3 cellular contexts compared by ENCODE assay signal in the genomic region with DNA sequence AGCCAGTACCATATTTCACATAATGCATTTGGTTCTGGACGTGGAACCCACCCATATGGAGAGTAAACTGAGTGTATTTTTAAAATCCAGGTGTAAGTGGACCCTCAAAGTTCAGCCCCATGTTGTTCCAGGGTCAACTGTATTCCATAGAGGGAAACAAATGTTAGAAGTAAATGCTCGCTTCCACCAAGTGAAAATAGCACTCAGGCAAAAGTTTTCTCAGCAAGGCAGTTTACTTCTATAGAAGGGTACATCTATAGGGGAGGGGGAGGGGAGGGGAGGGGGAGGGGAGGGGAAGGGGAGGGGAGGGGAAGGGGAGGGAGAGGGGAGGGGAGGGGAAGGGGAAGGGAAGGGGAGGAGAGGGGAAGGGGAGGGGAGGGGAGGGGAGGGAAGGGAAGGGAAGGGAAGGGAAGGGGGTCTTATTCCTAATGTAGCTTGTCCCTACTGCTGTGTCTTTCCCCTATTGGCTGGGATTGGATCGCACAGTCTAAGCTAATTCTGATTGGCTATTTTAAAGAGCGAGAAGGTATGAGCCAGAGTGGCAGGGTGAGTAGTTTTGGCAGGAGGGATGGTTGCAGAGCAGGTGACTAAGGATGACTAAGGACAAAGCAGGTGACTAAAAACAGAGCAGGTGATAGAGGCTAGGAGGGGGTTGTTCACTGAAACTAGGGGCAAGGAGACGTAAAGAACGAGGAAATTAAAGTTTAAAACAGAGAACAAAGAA.
TF ChIP-seq lines count a peak whose summit lies in the region.

No MANE protein-coding gene starts in this region.

TF ChIP-seq in HCT116, 20 proteins besides CTCF, POLR2A, EP300 and RAD21:
- TF ChIP-seq, protein P1, sequence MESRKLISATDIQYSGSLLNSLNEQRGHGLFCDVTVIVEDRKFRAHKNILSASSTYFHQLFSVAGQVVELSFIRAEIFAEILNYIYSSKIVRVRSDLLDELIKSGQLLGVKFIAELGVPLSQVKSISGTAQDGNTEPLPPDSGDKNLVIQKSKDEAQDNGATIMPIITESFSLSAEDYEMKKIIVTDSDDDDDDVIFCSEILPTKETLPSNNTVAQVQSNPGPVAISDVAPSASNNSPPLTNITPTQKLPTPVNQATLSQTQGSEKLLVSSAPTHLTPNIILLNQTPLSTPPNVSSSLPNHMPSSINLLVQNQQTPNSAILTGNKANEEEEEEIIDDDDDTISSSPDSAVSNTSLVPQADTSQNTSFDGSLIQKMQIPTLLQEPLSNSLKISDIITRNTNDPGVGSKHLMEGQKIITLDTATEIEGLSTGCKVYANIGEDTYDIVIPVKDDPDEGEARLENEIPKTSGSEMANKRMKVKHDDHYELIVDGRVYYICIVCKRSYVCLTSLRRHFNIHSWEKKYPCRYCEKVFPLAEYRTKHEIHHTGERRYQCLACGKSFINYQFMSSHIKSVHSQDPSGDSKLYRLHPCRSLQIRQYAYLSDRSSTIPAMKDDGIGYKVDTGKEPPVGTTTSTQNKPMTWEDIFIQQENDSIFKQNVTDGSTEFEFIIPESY (IDR thresholded peaks at IDR 0.05; ENCODE audit: extremely low read depth, insufficient replicate concordance, low read length) = no peak
- peak; percentile 13; the same call in 1 of the 2 replicates for TF ChIP-seq SP1 (IDR thresholded peaks at IDR 0.05; ENCODE audit: low read depth)
- TF ChIP-seq POLR2AphosphoS5 (IDR thresholded peaks at IDR 0.05; ENCODE audit: low read depth, low read length) = 0 out of 2 replicates have a peak, but pooled peaks have one; percentile 16
- TF ChIP-seq EGR1 (IDR thresholded peaks at IDR 0.05; ENCODE audit: low read depth) = no peak
- no peak for TF ChIP-seq YY1 (IDR thresholded peaks at IDR 0.05; ENCODE audit: extremely low read depth, insufficient replicate concordance, low read depth, low read length)
- TF ChIP-seq JUND (IDR thresholded peaks at IDR 0.05) = peak; percentile 61
- no peak for TF ChIP-seq TCF7L2 (IDR thresholded peaks at IDR 0.05; ENCODE audit: borderline replicate concordance, extremely low read depth, insufficient read depth, insufficient read length)
- peak; percentile 66; the same call in 1 of the 2 replicates for TF ChIP-seq CBX3 (IDR thresholded peaks at IDR 0.05; ENCODE audit: low read depth)
- no peak for TF ChIP-seq EZH2 (IDR thresholded peaks at IDR 0.05)
- TF ChIP-seq, protein P2, sequence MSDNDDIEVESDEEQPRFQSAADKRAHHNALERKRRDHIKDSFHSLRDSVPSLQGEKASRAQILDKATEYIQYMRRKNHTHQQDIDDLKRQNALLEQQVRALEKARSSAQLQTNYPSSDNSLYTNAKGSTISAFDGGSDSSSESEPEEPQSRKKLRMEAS (IDR thresholded peaks at IDR 0.05) = peak; percentile 51; the same call in 1 of the 2 replicates
- TF ChIP-seq FOSL1 (IDR thresholded peaks at IDR 0.05; ENCODE audit: low read depth) = peak; percentile 75

TF ChIP-seq in K562, 482 proteins besides CTCF, POLR2A, EP300 and RAD21:
- peak; percentile 12 for TF ChIP-seq NFYB (IDR thresholded peaks at IDR 0.05; ENCODE audit: extremely low read depth, insufficient read length)
- peak; percentile 96 for TF ChIP-seq HNRNPK (IDR thresholded peaks at IDR 0.05; ENCODE audit: low read depth, low read length, poor library complexity, severe bottlenecking)
- peak; percentile 36; the same call in 1 of the 2 replicates for TF ChIP-seq C11orf30 (IDR thresholded peaks at IDR 0.05; ENCODE audit: low read depth)
- TF ChIP-seq KDM2B (CRISPR knock-in tag; IDR thresholded peaks at IDR 0.05) = no peak
- TF ChIP-seq PCBP2 (IDR thresholded peaks at IDR 0.05; ENCODE audit: low read depth, low read length, poor library complexity, severe bottlenecking) = peak; percentile 95
- TF ChIP-seq PCBP1 (IDR thresholded peaks at IDR 0.05; ENCODE audit: low read depth, low read length, poor library complexity, severe bottlenecking) = peak; percentile 98
- no peak for TF ChIP-seq TAF15 (IDR thresholded peaks at IDR 0.05; ENCODE audit: low read depth, low read length)

TF ChIP-seq in GM12891, 5 proteins besides CTCF, POLR2A, EP300 and RAD21:
- no peak for TF ChIP-seq POU2F2 (IDR thresholded peaks at IDR 0.05; ENCODE audit: low read depth, low read length)
- no peak for TF ChIP-seq TAF1 (IDR thresholded peaks at IDR 0.05; ENCODE audit: low read depth, low read length)
- no peak for TF ChIP-seq PAX5 (IDR thresholded peaks at IDR 0.05; ENCODE audit: insufficient read depth, low read length, severe bottlenecking)
- TF ChIP-seq POLR2AphosphoS5 (IDR thresholded peaks at IDR 0.05; ENCODE audit: low read depth, low read length) = no peak
- TF ChIP-seq SPI1 (IDR thresholded peaks at IDR 0.05; ENCODE audit: low read depth, low read length) = no peak
